1 cellular context compared by ENCODE assay signal in the genomic region with DNA sequence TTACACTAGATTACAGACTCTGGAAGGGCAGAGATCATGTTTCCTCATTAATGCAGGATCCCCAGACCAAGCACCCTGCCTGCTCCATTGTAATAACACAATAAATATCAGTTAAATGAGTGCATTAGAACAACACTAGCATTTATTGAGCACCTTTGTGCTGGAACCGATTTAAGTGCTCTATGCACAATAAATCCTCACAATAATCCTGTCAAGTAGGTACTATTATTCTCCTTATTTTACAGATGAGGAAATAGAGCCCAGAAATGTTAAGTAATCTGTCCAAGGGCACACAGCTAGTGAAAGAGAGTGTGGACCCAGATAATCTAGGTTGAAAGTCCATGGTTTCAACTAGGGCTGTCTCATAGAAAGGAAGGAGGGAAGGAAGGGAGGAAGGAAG.
TF ChIP-seq lines count a peak whose summit lies in the region.

No MANE protein-coding gene starts in this region.

TF ChIP-seq in GM23338, 12 proteins besides CTCF, POLR2A, EP300 and RAD21 (continued from another document):
- TF ChIP-seq, protein P1, sequence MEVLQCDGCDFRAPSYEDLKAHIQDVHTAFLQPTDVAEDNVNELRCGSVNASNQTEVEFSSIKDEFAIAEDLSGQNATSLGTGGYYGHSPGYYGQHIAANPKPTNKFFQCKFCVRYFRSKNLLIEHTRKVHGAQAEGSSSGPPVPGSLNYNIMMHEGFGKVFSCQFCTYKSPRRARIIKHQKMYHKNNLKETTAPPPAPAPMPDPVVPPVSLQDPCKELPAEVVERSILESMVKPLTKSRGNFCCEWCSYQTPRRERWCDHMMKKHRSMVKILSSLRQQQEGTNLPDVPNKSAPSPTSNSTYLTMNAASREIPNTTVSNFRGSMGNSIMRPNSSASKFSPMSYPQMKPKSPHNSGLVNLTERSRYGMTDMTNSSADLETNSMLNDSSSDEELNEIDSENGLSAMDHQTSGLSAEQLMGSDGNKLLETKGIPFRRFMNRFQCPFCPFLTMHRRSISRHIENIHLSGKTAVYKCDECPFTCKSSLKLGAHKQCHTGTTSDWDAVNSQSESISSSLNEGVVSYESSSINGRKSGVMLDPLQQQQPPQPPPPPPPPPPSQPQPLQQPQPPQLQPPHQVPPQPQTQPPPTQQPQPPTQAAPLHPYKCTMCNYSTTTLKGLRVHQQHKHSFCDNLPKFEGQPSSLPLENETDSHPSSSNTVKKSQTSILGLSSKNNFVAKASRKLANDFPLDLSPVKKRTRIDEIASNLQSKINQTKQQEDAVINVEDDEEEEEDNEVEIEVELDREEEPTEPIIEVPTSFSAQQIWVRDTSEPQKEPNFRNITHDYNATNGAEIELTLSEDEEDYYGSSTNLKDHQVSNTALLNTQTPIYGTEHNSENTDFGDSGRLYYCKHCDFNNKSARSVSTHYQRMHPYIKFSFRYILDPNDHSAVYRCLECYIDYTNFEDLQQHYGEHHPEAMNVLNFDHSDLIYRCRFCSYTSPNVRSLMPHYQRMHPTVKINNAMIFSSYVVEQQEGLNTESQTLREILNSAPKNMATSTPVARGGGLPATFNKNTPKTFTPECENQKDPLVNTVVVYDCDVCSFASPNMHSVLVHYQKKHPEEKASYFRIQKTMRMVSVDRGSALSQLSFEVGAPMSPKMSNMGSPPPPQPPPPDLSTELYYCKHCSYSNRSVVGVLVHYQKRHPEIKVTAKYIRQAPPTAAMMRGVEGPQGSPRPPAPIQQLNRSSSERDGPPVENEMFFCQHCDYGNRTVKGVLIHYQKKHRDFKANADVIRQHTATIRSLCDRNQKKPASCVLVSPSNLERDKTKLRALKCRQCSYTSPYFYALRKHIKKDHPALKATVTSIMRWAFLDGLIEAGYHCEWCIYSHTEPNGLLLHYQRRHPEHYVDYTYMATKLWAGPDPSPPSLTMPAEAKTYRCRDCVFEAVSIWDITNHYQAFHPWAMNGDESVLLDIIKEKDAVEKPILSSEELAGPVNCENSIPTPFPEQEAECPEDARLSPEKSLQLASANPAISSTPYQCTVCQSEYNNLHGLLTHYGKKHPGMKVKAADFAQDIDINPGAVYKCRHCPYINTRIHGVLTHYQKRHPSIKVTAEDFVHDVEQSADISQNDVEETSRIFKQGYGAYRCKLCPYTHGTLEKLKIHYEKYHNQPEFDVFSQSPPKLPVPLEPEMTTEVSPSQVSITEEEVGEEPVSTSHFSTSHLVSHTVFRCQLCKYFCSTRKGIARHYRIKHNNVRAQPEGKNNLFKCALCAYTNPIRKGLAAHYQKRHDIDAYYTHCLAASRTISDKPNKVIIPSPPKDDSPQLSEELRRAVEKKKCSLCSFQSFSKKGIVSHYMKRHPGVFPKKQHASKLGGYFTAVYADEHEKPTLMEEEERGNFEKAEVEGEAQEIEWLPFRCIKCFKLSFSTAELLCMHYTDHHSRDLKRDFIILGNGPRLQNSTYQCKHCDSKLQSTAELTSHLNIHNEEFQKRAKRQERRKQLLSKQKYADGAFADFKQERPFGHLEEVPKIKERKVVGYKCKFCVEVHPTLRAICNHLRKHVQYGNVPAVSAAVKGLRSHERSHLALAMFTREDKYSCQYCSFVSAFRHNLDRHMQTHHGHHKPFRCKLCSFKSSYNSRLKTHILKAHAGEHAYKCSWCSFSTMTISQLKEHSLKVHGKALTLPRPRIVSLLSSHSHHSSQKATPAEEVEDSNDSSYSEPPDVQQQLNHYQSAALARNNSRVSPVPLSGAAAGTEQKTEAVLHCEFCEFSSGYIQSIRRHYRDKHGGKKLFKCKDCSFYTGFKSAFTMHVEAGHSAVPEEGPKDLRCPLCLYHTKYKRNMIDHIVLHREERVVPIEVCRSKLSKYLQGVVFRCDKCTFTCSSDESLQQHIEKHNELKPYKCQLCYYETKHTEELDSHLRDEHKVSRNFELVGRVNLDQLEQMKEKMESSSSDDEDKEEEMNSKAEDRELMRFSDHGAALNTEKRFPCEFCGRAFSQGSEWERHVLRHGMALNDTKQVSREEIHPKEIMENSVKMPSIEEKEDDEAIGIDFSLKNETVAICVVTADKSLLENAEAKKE (CRISPR knock-in tag; IDR thresholded peaks at IDR 0.05) = no peak
- no peak for TF ChIP-seq JUNB (IDR thresholded peaks at IDR 0.05; ENCODE audit: unreplicated experiment)
- no peak for TF ChIP-seq EZH2phosphoT487 (IDR thresholded peaks at IDR 0.05; ENCODE audit: unreplicated experiment)
- no peak for TF ChIP-seq ETS1 (IDR thresholded peaks at IDR 0.05)
- TF ChIP-seq STAT1 (IDR thresholded peaks at IDR 0.05; ENCODE audit: unreplicated experiment) = no peak
- TF ChIP-seq, protein P2, sequence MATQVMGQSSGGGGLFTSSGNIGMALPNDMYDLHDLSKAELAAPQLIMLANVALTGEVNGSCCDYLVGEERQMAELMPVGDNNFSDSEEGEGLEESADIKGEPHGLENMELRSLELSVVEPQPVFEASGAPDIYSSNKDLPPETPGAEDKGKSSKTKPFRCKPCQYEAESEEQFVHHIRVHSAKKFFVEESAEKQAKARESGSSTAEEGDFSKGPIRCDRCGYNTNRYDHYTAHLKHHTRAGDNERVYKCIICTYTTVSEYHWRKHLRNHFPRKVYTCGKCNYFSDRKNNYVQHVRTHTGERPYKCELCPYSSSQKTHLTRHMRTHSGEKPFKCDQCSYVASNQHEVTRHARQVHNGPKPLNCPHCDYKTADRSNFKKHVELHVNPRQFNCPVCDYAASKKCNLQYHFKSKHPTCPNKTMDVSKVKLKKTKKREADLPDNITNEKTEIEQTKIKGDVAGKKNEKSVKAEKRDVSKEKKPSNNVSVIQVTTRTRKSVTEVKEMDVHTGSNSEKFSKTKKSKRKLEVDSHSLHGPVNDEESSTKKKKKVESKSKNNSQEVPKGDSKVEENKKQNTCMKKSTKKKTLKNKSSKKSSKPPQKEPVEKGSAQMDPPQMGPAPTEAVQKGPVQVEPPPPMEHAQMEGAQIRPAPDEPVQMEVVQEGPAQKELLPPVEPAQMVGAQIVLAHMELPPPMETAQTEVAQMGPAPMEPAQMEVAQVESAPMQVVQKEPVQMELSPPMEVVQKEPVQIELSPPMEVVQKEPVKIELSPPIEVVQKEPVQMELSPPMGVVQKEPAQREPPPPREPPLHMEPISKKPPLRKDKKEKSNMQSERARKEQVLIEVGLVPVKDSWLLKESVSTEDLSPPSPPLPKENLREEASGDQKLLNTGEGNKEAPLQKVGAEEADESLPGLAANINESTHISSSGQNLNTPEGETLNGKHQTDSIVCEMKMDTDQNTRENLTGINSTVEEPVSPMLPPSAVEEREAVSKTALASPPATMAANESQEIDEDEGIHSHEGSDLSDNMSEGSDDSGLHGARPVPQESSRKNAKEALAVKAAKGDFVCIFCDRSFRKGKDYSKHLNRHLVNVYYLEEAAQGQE (IDR thresholded peaks at IDR 0.05; ENCODE audit: unreplicated experiment) = no peak
- TF ChIP-seq ZNF114 (CRISPR knock-in tag; IDR thresholded peaks at IDR 0.05) = no peak
- no peak for TF ChIP-seq EZH2 (IDR thresholded peaks at IDR 0.05; ENCODE audit: low read depth, unreplicated experiment)
TF ChIP-seq in GM23338: peak in this region for 0.
